ENCODE assay signal across 1 cellular context in genomic region chr12:50979369-50980052, GRCh38.
TF ChIP-seq lines count a peak whose summit lies in the region.

No MANE protein-coding gene starts in this region.

TF ChIP-seq in HepG2, 621 proteins besides CTCF, POLR2A, EP300 and RAD21 (continued from another document):
- TF ChIP-seq ELK4 (CRISPR knock-in tag; IDR thresholded peaks at IDR 0.05; ENCODE audit: borderline replicate concordance) (no peak), MAFF (IDR thresholded peaks at IDR 0.05; ENCODE audit: low read depth, low read length) (peak; percentile 98), EEA1 (CRISPR knock-in tag; IDR thresholded peaks at IDR 0.05; ENCODE audit: borderline replicate concordance) (no peak), FOSL1 (CRISPR knock-in tag; IDR thresholded peaks at IDR 0.05; ENCODE audit: borderline replicate concordance) (no peak), BRF2 (CRISPR knock-in tag; IDR thresholded peaks at IDR 0.05) (no peak), SMAD1 (CRISPR knock-in tag; IDR thresholded peaks at IDR 0.05; ENCODE audit: borderline replicate concordance, low read depth) (no peak), MAFK (conservative IDR thresholded peaks at IDR 0.05 in 1 of 2, IDR thresholded peaks at IDR 0.05 in 1 of 2; ENCODE audit: low read length in 2 of 2) (peak; percentile 98), MZF1 (CRISPR knock-in tag; IDR thresholded peaks at IDR 0.05; ENCODE audit: borderline replicate concordance) (no peak)
